Comparison of ENCODE assay signal across 8 cellular contexts in genomic region chr1:54499097-54500029, GRCh38. TPM values are rescaled to one million over a fixed set of nuclear protein-coding genes. Genes with fewer than 3 reads are reported as not detected.
DNase-seq lines count a peak whose midpoint lies in the region; ATAC-seq, FAIRE-seq and TF ChIP-seq lines count a peak whose summit lies in the region.

No MANE protein-coding gene starts in this region.

- H3K4me3 ChIP-seq in GM12878 (no peak overlapping the region), iPS-18a (ENCODE audit: low read length) (peak overlapping the region; percentile 57), skeletal muscle tissue (ENCODE audit: low read length in 3 of 3) (peak overlapping the region in 2 of 3 donors; percentile 45 to 52)

- H2AFZ ChIP-seq in GM12878 (ENCODE audit: control insufficient read depth, low read depth, low read length) = no peak overlapping the region

- H3K4me1 ChIP-seq in GM12878 (ENCODE audit: control insufficient read depth, insufficient read depth, low read length) = no peaks in the 10 kb centered on the region
- peaks cover 11% of the 10 kb centered on the region for H3K4me1 ChIP-seq in iPS-18a (ENCODE audit: control insufficient read depth, low read depth, low read length)
- H3K4me1 ChIP-seq in skeletal muscle tissue (ENCODE audit: control insufficient read depth in 3 of 3, insufficient read depth in 3 of 3, low read length in 3 of 3) = peaks cover 5 to 9% (median 6%) of the 10 kb centered on the region in 3 donors

- no TSS peak for BruUV-seq in GM12878 (replicated peaks; lab: Mats Ljungman, UMichigan)

- TF ChIP-seq POLR2A in GM12878 (IDR thresholded peaks at IDR 0.05; ENCODE audit: low read depth, low read length) = no peak

- H3K4me2 ChIP-seq in GM12878 (ENCODE audit: control insufficient read depth, insufficient read depth) = peak overlapping the region; percentile 13; the same call in 1 of the 2 replicates

- H3K9ac ChIP-seq in GM12878 (ENCODE audit: control insufficient read depth, insufficient read depth, low read length) (no peak overlapping the region), iPS-18a (ENCODE audit: low read length) (no peak overlapping the region), skeletal muscle tissue (ENCODE audit: low read depth in 1 of 3, low read length in 3 of 3) (peak overlapping the region in 1 of 3 donors; percentile 50)

- ATAC-seq in activated CD4-positive, CD25-positive, alpha-beta regulatory T cell treated with anti-CD3 and anti-CD28 coated beads, Interleukin-2, amount 50 U/mL, for 24 hours = peak; percentile 38 to 52
- ATAC-seq in GM12878 (peak; percentile 52), GM18517 (IDR thresholded peaks at IDR 0.05; ENCODE audit: unreplicated experiment) (no peak), HG02623 (IDR thresholded peaks at IDR 0.05; ENCODE audit: unreplicated experiment) (no peak)

- FAIRE-seq in GM12878 (lab: Jason Lieb, UNC) = no peak

- H3K27me3 ChIP-seq in GM12878 (replicated peaks in 1 of 2; ENCODE audit: control insufficient read depth in 2 of 2, insufficient read depth in 2 of 2, low read length in 1 of 2) (peaks cover 6 to 9% of the 10 kb centered on the region in 2 experiments; a peak in 3 of 4 replicates), iPS-18a (ENCODE audit: control insufficient read depth, insufficient read depth, low read length) (peaks cover 13% of the 10 kb centered on the region), skeletal muscle tissue (ENCODE audit: control insufficient read depth in 3 of 3, insufficient read depth in 3 of 3, low read length in 3 of 3) (peaks cover 15 to 27% (median 22%) of the 10 kb centered on the region in 3 donors)

- CTCF ChIA-PET in GM12878 (lab: Yijun Ruan, JAX) = interaction anchor here (0.7 to 1.5 kb wide), 3 partner anchors 164 to 310 kb away, joined by 3 read pairs; no protein-coding TSS in a partner anchor

- no peak for TF ChIP-seq RAD21 in GM12878 (IDR thresholded peaks at IDR 0.05; ENCODE audit: insufficient read depth, low read depth, low read length)

- TF ChIP-seq EP300 in GM12878 (IDR thresholded peaks at IDR 0.05; ENCODE audit: borderline replicate concordance in 1 of 2, control insufficient read depth in 1 of 2, low read depth in 2 of 2, low read length in 2 of 2) = no peak

- DNase-seq in activated CD4-positive, CD25-positive, alpha-beta regulatory T cell (lab: John Stamatoyannopoulos, UW) = no peak
- peak; percentile 45 for DNase-seq in NCI-H526 treated with DMSO at 0.1 percent for 48 hours (lab: John Stamatoyannopoulos, UW)
- DNase-seq in GM12878 (ENCODE audit: low read depth, low spot score) = no peak

- WGBS in GM12878 (ENCODE audit: insufficient coverage, insufficient replicate concordance, low lambda C conversion rate, missing lambda C conversion rate) = 15% methylated on average over 40 of the region's 57 CpGs

- RAD21 ChIA-PET in GM12878 (lab: Charles Lee; ENCODE audit: unreplicated experiment) = interaction anchor here (0.9 kb wide), 1 partner anchor 13 kb away, joined by 4 read pairs; no protein-coding TSS in a partner anchor

- peak in 2 of 3 experiments; percentile 22 to 31; a peak in 3 of 6 replicates for TF ChIP-seq CTCF in GM12878 (IDR thresholded peaks at IDR 0.05 in 2 of 3, conservative IDR thresholded peaks at IDR 0.05 in 1 of 3; ENCODE audit: control insufficient read depth in 2 of 3, extremely low read depth in 1 of 3, insufficient read depth in 1 of 3, low read depth in 3 of 3, low read length in 3 of 3)

- POLR2A ChIA-PET in GM12878 (lab: Charles Lee) = no interaction called here

- no peaks in the 10 kb centered on the region for H4K20me1 ChIP-seq in GM12878 (ENCODE audit: control insufficient read depth, insufficient read depth)

- in situ Hi-C loops in GM12878 (cut with MboI) = no loop called here

- peaks cover 6% of the 10 kb centered on the region; the same call in 1 of the 3 replicates for H3K9me3 ChIP-seq in GM12878 (replicated peaks; ENCODE audit: control insufficient read depth, insufficient read depth, low read length)
- H3K9me3 ChIP-seq in iPS-18a (ENCODE audit: control insufficient read depth, low read depth, low read length) = no peaks in the 10 kb centered on the region
- no peaks in the 10 kb centered on the region for H3K9me3 ChIP-seq in skeletal muscle tissue (ENCODE audit: control insufficient read depth in 3 of 3, low read length in 3 of 3)

- H3K36me3 ChIP-seq in GM12878 (ENCODE audit: control insufficient read depth in 2 of 2, insufficient read depth in 2 of 2, low read length in 1 of 2) (no peaks in the 10 kb centered on the region), iPS-18a (ENCODE audit: control insufficient read depth, low read depth, low read length) (no peaks in the 10 kb centered on the region), skeletal muscle tissue (ENCODE audit: control insufficient read depth in 3 of 3, insufficient read depth in 3 of 3, low read length in 3 of 3) (no peaks in the 10 kb centered on the region)

- SMC1A ChIA-PET in GM12878 (lab: Charles Lee; ENCODE audit: uncharacterized antibody, unreplicated experiment) = no interaction called here

- intact Hi-C loops in GM12878 (cut with micrococcal nuclease; ENCODE audit: unreplicated experiment) = loop anchor here (5.0 kb wide), 1 partner anchor 313 kb away; no protein-coding TSS in a partner anchor

- H3K27ac ChIP-seq in GM12878 (ENCODE audit: control insufficient read depth, insufficient read depth) (no peak overlapping the region), iPS-18a (ENCODE audit: low read length) (no peak overlapping the region), skeletal muscle tissue (ENCODE audit: low read depth, low read length) (no peak overlapping the region)

- H3K79me2 ChIP-seq in GM12878 (ENCODE audit: control insufficient read depth, insufficient read depth, low read length) = no peaks in the 10 kb centered on the region

TF ChIP-seq in GM12878, 131 proteins besides CTCF, POLR2A, EP300 and RAD21:
- peak; percentile 14; the same call in 1 of the 2 replicates for TF ChIP-seq SMC3 (IDR thresholded peaks at IDR 0.05; ENCODE audit: borderline replicate concordance, low read length)
- TF ChIP-seq TARDBP (IDR thresholded peaks at IDR 0.05; ENCODE audit: borderline replicate concordance) = no peak
- TF ChIP-seq SIX5 (IDR thresholded peaks at IDR 0.05; ENCODE audit: low read depth, low read length, severe bottlenecking) = no peak
- TF ChIP-seq SUZ12 (IDR thresholded peaks at IDR 0.05; ENCODE audit: unreplicated experiment) = peak; percentile 38
- no peak for TF ChIP-seq SIN3A (IDR thresholded peaks at IDR 0.05; ENCODE audit: low read depth, low read length)
- no peak for TF ChIP-seq MXI1 (IDR thresholded peaks at IDR 0.05; ENCODE audit: low read depth, low read length)
- no peak for TF ChIP-seq SREBF1 (IDR thresholded peaks at IDR 0.05; ENCODE audit: low read length)

RNA-seq across cellular contexts. Expression of gene ACOT11, which starts 48.7 kb away (rescaled TPM):
- 4.5 and 4.8 TPM in 2 replicates for total RNA-seq in GM12878 (2013; cell fraction: nucleolus; rRNA removed)
- total RNA-seq in GM12878 (2014; rRNA removed) (0.33 and 0.85 TPM in 2 replicates), GM12878 (2014; rRNA removed; fragmentation: Illumina TruSeq; extraction: Trizol) (0.28 and 0.40 TPM in 2 replicates), GM12878 (2021) (0.72 and 0.90 TPM in 2 replicates), skeletal muscle tissue (4.7 TPM)
- 0.13 TPM for polyA plus RNA-seq in GM12878 (2011; ENCODE audit: low read depth)
- polyA plus RNA-seq in GM12878 (2011; rRNA removed) (0.01 and 0.15 TPM in 2 replicates), GM12878 (2014; fragmentation: Illumina TruSeq; extraction: Trizol) (0.06 and 0.25 TPM in 2 replicates), GM12878 (2014; fragmentation: Nextera tagmentation; extraction: Ambion mirVana) (under 1 TPM in 1 of 2 experiments, not detected in 1; 0.04 TPM), GM12878 (2014; rRNA removed) (0.36 and 0.50 TPM in 2 replicates), GM12878 (2016; fragmentation: Nextera tagmentation; extraction: Ambion mirVana) (under 1 TPM; 0.19 to 0.39 TPM)
- 0.09 and 0.12 TPM in 2 replicates for polyA plus RNA-seq in GM12878 (2011; cell fraction: cytosol; rRNA removed)
- polyA plus RNA-seq in GM12878 (2011; cell fraction: nucleus; rRNA removed) = 0.48 and 1.1 TPM in 2 replicates
- 0.37 and 0.81 TPM in 2 replicates for polyA plus RNA-seq in GM12878 (2012)
- 0.15 and 0.21 TPM in 2 replicates for polyA minus RNA-seq in GM12878 (2011; rRNA and poly(A)+ RNA removed)
- 0.31 TPM in 1 of 2 replicates, not detected in the other for polyA minus RNA-seq in GM12878 (2011; cell fraction: cytosol; rRNA and poly(A)+ RNA removed)
- polyA minus RNA-seq in GM12878 (2011; cell fraction: nucleus; rRNA and poly(A)+ RNA removed) = 0.48 and 0.57 TPM in 2 replicates

Comparison
In these comparisons a context has a peak if more than half of its experiments do, and no peak if none do; other contexts are left out.
1. ATAC-seq: peak in activated CD4-positive, CD25-positive, alpha-beta regulatory T cell treated with anti-CD3 and anti-CD28 coated beads, Interleukin-2, amount 50 U/mL, for 24 hours (2 of 2) and GM12878 (single experiment); none in GM18517 (single experiment) and HG02623 (single experiment).